ENCODE assay signal across 15 cellular contexts in the genomic region with DNA sequence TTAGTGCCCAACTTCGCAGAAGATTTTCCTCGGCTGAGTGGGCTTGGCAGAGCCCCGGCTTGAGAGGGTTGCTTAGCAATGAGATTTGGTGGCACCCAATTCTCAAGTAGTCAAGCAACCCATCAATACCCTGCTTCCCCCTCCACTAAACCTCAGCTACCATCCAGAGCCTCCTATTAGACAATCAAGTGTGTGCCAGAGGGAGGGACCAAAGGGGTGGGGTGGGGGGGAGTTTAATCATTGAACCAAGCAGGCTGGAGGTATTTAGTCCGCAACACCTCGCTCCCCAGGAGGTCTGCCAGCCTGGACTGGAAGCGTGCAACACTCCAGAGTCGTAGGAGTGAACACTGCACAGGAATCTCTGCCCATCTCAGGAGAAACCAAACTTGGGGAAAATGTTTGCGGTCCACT. TPM values are rescaled to one million over a fixed set of nuclear protein-coding genes. Genes with fewer than 3 reads are reported as not detected.
DNase-seq lines count a peak whose midpoint lies in the region; ATAC-seq and TF ChIP-seq lines count a peak whose summit lies in the region.
"Had no signal": no experiment of that assay in that cellular context is flagged by ENCODE, and none has a peak within 500 bp of the region (broad histone marks: within the 10 kb centered on the region; RNA-seq: fewer than 3 reads in every experiment).

A gene with protein sequence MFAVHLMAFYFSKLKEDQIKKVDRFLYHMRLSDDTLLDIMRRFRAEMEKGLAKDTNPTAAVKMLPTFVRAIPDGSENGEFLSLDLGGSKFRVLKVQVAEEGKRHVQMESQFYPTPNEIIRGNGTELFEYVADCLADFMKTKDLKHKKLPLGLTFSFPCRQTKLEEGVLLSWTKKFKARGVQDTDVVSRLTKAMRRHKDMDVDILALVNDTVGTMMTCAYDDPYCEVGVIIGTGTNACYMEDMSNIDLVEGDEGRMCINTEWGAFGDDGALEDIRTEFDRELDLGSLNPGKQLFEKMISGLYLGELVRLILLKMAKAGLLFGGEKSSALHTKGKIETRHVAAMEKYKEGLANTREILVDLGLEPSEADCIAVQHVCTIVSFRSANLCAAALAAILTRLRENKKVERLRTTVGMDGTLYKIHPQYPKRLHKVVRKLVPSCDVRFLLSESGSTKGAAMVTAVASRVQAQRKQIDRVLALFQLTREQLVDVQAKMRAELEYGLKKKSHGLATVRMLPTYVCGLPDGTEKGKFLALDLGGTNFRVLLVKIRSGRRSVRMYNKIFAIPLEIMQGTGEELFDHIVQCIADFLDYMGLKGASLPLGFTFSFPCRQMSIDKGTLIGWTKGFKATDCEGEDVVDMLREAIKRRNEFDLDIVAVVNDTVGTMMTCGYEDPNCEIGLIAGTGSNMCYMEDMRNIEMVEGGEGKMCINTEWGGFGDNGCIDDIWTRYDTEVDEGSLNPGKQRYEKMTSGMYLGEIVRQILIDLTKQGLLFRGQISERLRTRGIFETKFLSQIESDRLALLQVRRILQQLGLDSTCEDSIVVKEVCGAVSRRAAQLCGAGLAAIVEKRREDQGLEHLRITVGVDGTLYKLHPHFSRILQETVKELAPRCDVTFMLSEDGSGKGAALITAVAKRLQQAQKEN (plus strand): TSS at position 292 of the 411 bp plus-strand sequence. CDS start 104 bp downstream, at position 396.

- H3K27ac ChIP-seq in HEK293 (ENCODE audit: extremely low read depth, low read depth, low read length): no peak within 1 kb of the TSS
- H3K27ac ChIP-seq: BLaER1 treated with 17β-estradiol and CSF1 and Interleukin-3, amounts not matched to agents 10 nM and 100 nM; SK-N-MC had no signal

- H3K4me3 Mint-ChIP-seq in WTC11: no peak within 1 kb of the TSS

- H3K9me3 ChIP-seq in HEK293 (ENCODE audit: control insufficient read depth, insufficient read depth, low read depth, low read length): no peaks in the 10 kb centered on the region

- CTCF ChIA-PET in HEK293 (lab: Yijun Ruan, JAX): interaction anchor here (0.6 to 1.3 kb wide), 3 partner anchors 14 to 188 kb away, joined by 3 to 4 read pairs (median 3); no protein-coding TSS in a partner anchor
- CTCF ChIA-PET in WTC11 (lab: Charles Lee): interaction anchor here (0.9 kb wide), 1 partner anchor 187 kb away, joined by 3 read pairs; no protein-coding TSS in a partner anchor

- no peaks in the 10 kb centered on the region for H3K36me3 ChIP-seq in HEK293 (ENCODE audit: control insufficient read depth in 2 of 2, insufficient read depth in 1 of 2, low read length in 2 of 2)
- H3K36me3 ChIP-seq: BLaER1 treated with 17β-estradiol and CSF1 and Interleukin-3, amounts not matched to agents 10 nM and 100 nM had no signal

- POLR2A ChIA-PET in HEK293 (lab: Yijun Ruan, JAX) (no interaction called here), WTC11 (lab: Charles Lee) (no interaction called here)

- TF ChIP-seq CTCF in HEK293 (tag by site-specific recombination; IDR thresholded peaks at IDR 0.05) (no peak), WTC11 (IDR thresholded peaks at IDR 0.05) (no peak)

- no peak within 1 kb of the TSS for H3K27ac Mint-ChIP-seq in WTC11
- H3K27ac Mint-ChIP-seq: stimulated activated naive B cell treated with anti-CD40 and anti-IgM and Interleukin-4, amounts not matched to agents 10 μg/mL and 1 μg/mL and 100 μg/mL, for 72 hours had no signal

- no peaks in the 10 kb centered on the region for H3K9me3 Mint-ChIP-seq in WTC11
- H3K9me3 Mint-ChIP-seq: stimulated activated naive B cell treated with anti-CD40 and anti-IgM and Interleukin-4, amounts not matched to agents 10 μg/mL and 1 μg/mL and 100 μg/mL, for 72 hours had no signal

- H3K36me3 Mint-ChIP-seq in WTC11: no peaks in the 10 kb centered on the region
- H3K36me3 Mint-ChIP-seq: stimulated activated naive B cell treated with anti-CD40 and anti-IgM and Interleukin-4, amounts not matched to agents 10 μg/mL and 1 μg/mL and 100 μg/mL, for 72 hours had no signal

- H3K4me1 ChIP-seq in HEK293 (ENCODE audit: control insufficient read depth, insufficient read depth, low read length): no peaks in the 10 kb centered on the region

- H3K4me1 Mint-ChIP-seq in WTC11: peaks cover 13% of the 10 kb centered on the region

- H3K4me3 ChIP-seq in HEK293 (ENCODE audit: low read depth, low read length): no peak within 1 kb of the TSS
- H3K4me3 ChIP-seq: BLaER1 treated with 17β-estradiol and CSF1 and Interleukin-3, amounts not matched to agents 10 nM and 100 nM; GM12878; SK-N-MC had no signal

- ATAC-seq in WTC11: no peak
- ATAC-seq: GM12878; stimulated activated naive B cell treated with anti-CD40 and anti-IgM and Interleukin-4, amounts not matched to agents 10 μg/mL and 1 μg/mL and 100 μg/mL, for 72 hours had no signal

- no peaks in the 10 kb centered on the region for H3K27me3 Mint-ChIP-seq in WTC11 (ENCODE audit: low read depth)

- DNase-seq in WTC11 (ENCODE audit: low spot score) (no peak), kidney tubule cell (ENCODE audit: low spot score) (peak; percentile 96), retina (peak; percentile 14), GM19238 (ENCODE audit: insufficient read length, low spot score) (no peak), DMS53 treated with DMSO at 0.1 percent for 48 hours (lab: John Stamatoyannopoulos, UW; ENCODE audit: unreplicated experiment) (no peak), NCI-H345 (lab: John Stamatoyannopoulos, UW) (no peak)
- DNase-seq in stimulated activated CD4-positive, alpha-beta T cell treated with anti-CD3 and anti-CD28 coated beads, Interleukin-4, amount 100 ng/mL, for 1 hour: no peak
- DNase-seq: activated CD4-positive, CD25-positive, alpha-beta regulatory T cell; aorta; NCI-H2081; stimulated activated naive B cell treated with anti-CD40 and anti-IgM and Interleukin-4, amounts not matched to agents 10 μg/mL and 1 μg/mL and 100 μg/mL, for 72 hours had no signal

TF ChIP-seq in HEK293, 187 proteins besides CTCF, POLR2A, EP300 and RAD21:
- no peak for TF ChIP-seq TRIM28 (IDR thresholded peaks at IDR 0.05; ENCODE audit: borderline replicate concordance, low read length)
- TF ChIP-seq, protein P1, sequence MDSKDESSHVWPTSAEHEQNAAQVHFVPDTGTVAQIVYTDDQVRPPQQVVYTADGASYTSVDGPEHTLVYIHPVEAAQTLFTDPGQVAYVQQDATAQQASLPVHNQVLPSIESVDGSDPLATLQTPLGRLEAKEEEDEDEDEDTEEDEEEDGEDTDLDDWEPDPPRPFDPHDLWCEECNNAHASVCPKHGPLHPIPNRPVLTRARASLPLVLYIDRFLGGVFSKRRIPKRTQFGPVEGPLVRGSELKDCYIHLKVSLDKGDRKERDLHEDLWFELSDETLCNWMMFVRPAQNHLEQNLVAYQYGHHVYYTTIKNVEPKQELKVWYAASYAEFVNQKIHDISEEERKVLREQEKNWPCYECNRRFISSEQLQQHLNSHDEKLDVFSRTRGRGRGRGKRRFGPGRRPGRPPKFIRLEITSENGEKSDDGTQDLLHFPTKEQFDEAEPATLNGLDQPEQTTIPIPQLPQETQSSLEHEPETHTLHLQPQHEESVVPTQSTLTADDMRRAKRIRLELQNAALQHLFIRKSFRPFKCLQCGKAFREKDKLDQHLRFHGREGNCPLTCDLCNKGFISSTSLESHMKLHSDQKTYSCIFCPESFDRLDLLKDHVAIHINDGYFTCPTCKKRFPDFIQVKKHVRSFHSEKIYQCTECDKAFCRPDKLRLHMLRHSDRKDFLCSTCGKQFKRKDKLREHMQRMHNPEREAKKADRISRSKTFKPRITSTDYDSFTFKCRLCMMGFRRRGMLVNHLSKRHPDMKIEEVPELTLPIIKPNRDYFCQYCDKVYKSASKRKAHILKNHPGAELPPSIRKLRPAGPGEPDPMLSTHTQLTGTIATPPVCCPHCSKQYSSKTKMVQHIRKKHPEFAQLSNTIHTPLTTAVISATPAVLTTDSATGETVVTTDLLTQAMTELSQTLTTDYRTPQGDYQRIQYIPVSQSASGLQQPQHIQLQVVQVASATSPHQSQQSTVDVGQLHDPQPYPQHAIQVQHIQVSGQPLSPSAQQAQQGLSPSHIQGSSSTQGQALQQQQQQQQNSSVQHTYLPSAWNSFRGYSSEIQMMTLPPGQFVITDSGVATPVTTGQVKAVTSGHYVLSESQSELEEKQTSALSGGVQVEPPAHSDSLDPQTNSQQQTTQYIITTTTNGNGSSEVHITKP (tag by site-specific recombination; IDR thresholded peaks at IDR 0.05): 0 out of 2 replicates have a peak, but pooled peaks have one; percentile 20

TF ChIP-seq in WTC11, 78 proteins besides CTCF, POLR2A, EP300 and RAD21:
- TF ChIP-seq GABPB1 (CRISPR knock-in tag; IDR thresholded peaks at IDR 0.05): 0 out of 2 replicates have a peak, but pooled peaks have one; percentile 11
- no peak for TF ChIP-seq KAT7 (CRISPR knock-in tag; IDR thresholded peaks at IDR 0.05; ENCODE audit: borderline replicate concordance)
- no peak for TF ChIP-seq ZNF396 (CRISPR knock-in tag; IDR thresholded peaks at IDR 0.05; ENCODE audit: borderline replicate concordance)

RNA-seq across cellular contexts. Expression of the gene that starts here (rescaled TPM):
- total RNA-seq in WTC11 (2021): 0.09 TPM in 2 of 3 replicates, not detected in the other
- total RNA-seq: aorta had no signal

Comparison
In these comparisons a context has a peak if more than half of its experiments do, and no peak if none do; other contexts are left out.
1. DNase-seq: peak in kidney tubule cell (single experiment) and retina (single experiment); none in WTC11 (single experiment), GM19238 (single experiment), DMS53 treated with DMSO at 0.1 percent for 48 hours (single experiment), stimulated activated CD4-positive, alpha-beta T cell treated with anti-CD3 and anti-CD28 coated beads, Interleukin-4, amount 100 ng/mL, for 1 hour (single experiment) and NCI-H345 (single experiment).